In genomic region chr2:240913810-240914644, GRCh38 we compare ENCODE assay signal across 8 cellular contexts. TPM values are rescaled to one million over a fixed set of nuclear protein-coding genes. Genes with fewer than 3 reads are reported as not detected.
DNase-seq lines count a peak whose midpoint lies in the region; ATAC-seq and TF ChIP-seq lines count a peak whose summit lies in the region.

No MANE protein-coding gene starts in this region.

- H2AFZ ChIP-seq in OCI-LY3 (ENCODE audit: low read depth, low read length) = no peak overlapping the region; the same call in 1 of the 2 replicates

- H3K9ac ChIP-seq in OCI-LY3 (ENCODE audit: low read length) = no peak overlapping the region

- intact Hi-C loops in natural killer cell (cut with micrococcal nuclease) = no loop called here
- intact Hi-C loops in posterior cingulate gyrus (cut with DNase I) = no loop called here
- intact Hi-C loops in upper lobe of right lung (cut with DNase I) = no loop called here

- no peak overlapping the region for H3K4me3 Mint-ChIP-seq in natural killer cell
- H3K4me3 Mint-ChIP-seq in natural killer cell treated with Interleukin-12 subunit alpha and Interleukin-12 subunit beta and Interleukin-15 and Interleukin-18, amount 100 ng/mL, for 72 hours = no peak overlapping the region

- H3K27me3 Mint-ChIP-seq in natural killer cell (ENCODE audit: low read depth in 2 of 2) = peaks cover 0 to 6% of the 10 kb centered on the region in 2 donors
- peaks cover 0 to 8% of the 10 kb centered on the region in 2 donors for H3K27me3 Mint-ChIP-seq in natural killer cell treated with Interleukin-12 subunit alpha and Interleukin-12 subunit beta and Interleukin-15 and Interleukin-18, amount 100 ng/mL, for 72 hours

- H3K4me1 ChIP-seq in OCI-LY3 (ENCODE audit: low read length) (peaks cover 5% of the 10 kb centered on the region), foreskin keratinocyte (no peaks in the 10 kb centered on the region), upper lobe of right lung (peaks cover 30% of the 10 kb centered on the region)

- TF ChIP-seq CTCF in natural killer cell (IDR thresholded peaks at IDR 0.05) = peak; percentile 56
- peak; percentile 77 for TF ChIP-seq CTCF in OCI-LY3 (IDR thresholded peaks at IDR 0.05; ENCODE audit: low read depth, low read length)
- TF ChIP-seq CTCF in foreskin keratinocyte (conservative IDR thresholded peaks at IDR 0.05) = peak; percentile 73
- TF ChIP-seq CTCF in upper lobe of right lung (IDR thresholded peaks at IDR 0.05) = peak; percentile 92

- ATAC-seq in natural killer cell = peak in 1 of 3 donors; percentile 60
- no peak for ATAC-seq in natural killer cell treated with Interleukin-12 subunit alpha and Interleukin-12 subunit beta and Interleukin-15 and Interleukin-18, amount 100 ng/mL, for 72 hours
- no peak for ATAC-seq in foreskin keratinocyte
- ATAC-seq in upper lobe of right lung = peak; percentile 68
- ATAC-seq in GM18511 (IDR thresholded peaks at IDR 0.05; ENCODE audit: unreplicated experiment) = no peak

- no peaks in the 10 kb centered on the region for H3K9me3 Mint-ChIP-seq in natural killer cell
- H3K9me3 Mint-ChIP-seq in natural killer cell treated with Interleukin-12 subunit alpha and Interleukin-12 subunit beta and Interleukin-15 and Interleukin-18, amount 100 ng/mL, for 72 hours = no peaks in the 10 kb centered on the region

- no peaks in the 10 kb centered on the region for H3K9me3 ChIP-seq in OCI-LY3 (ENCODE audit: insufficient read depth, low read length)
- no peaks in the 10 kb centered on the region for H3K9me3 ChIP-seq in upper lobe of right lung

- peak overlapping the region; percentile 68 for H3K4me2 ChIP-seq in OCI-LY3 (ENCODE audit: low read length)

- H3K27me3 ChIP-seq in OCI-LY3 (ENCODE audit: low read depth, low read length) (0 out of 2 replicates have a peak, but pooled peaks cover 2% of the 10 kb centered on the region), foreskin keratinocyte (peaks cover 38% of the 10 kb centered on the region), upper lobe of right lung (peaks cover 11% of the 10 kb centered on the region)

- H3K4me3 ChIP-seq in OCI-LY3 (ENCODE audit: low read length) = peak overlapping the region; percentile 58
- H3K4me3 ChIP-seq in upper lobe of right lung = no peak overlapping the region

- H3K79me2 ChIP-seq in OCI-LY3 (ENCODE audit: low read length) = no peaks in the 10 kb centered on the region

- H4K20me1 ChIP-seq in OCI-LY3 (ENCODE audit: insufficient read depth, low read length) = no peaks in the 10 kb centered on the region

- DNase-seq in natural killer cell = peak; percentile 42
- no peak for DNase-seq in natural killer cell treated with Interleukin-12 subunit alpha and Interleukin-12 subunit beta and Interleukin-15 and Interleukin-18, amount 100 ng/mL, for 72 hours (ENCODE audit: low spot score)
- peak; percentile 28 to 49 for DNase-seq in activated T-helper 1 cell treated with anti-CD3 and anti-CD28 coated beads, Interleukin-2, amount 50 U/mL, for 16 hours (ENCODE audit: low read depth in 1 of 2, low spot score in 1 of 2)
- no peak for DNase-seq in foreskin keratinocyte
- DNase-seq in posterior cingulate gyrus = peak in 9 of 10 donors; percentile 36 to 91 (median 60)
- DNase-seq in upper lobe of right lung = peak; percentile 81

- H3K36me3 ChIP-seq in OCI-LY3 (replicated peaks; ENCODE audit: low read depth, low read length) (no peaks in the 10 kb centered on the region), upper lobe of right lung (no peaks in the 10 kb centered on the region)

- H3K36me3 Mint-ChIP-seq in natural killer cell = no peaks in the 10 kb centered on the region
- no peaks in the 10 kb centered on the region for H3K36me3 Mint-ChIP-seq in natural killer cell treated with Interleukin-12 subunit alpha and Interleukin-12 subunit beta and Interleukin-15 and Interleukin-18, amount 100 ng/mL, for 72 hours

- no peak overlapping the region for H3K27ac Mint-ChIP-seq in natural killer cell
- H3K27ac Mint-ChIP-seq in natural killer cell treated with Interleukin-12 subunit alpha and Interleukin-12 subunit beta and Interleukin-15 and Interleukin-18, amount 100 ng/mL, for 72 hours = no peak overlapping the region

- H3K4me1 Mint-ChIP-seq in natural killer cell = no peaks in the 10 kb centered on the region
- H3K4me1 Mint-ChIP-seq in natural killer cell treated with Interleukin-12 subunit alpha and Interleukin-12 subunit beta and Interleukin-15 and Interleukin-18, amount 100 ng/mL, for 72 hours (ENCODE audit: low read depth in 2 of 2) = no peaks in the 10 kb centered on the region

- H3K27ac ChIP-seq in OCI-LY3 (ENCODE audit: low read length) (no peak overlapping the region), foreskin keratinocyte (no peak overlapping the region), upper lobe of right lung (peak overlapping the region; percentile 72)

RNA-seq across cellular contexts. Expression of gene CROCC2, which starts 7.9 kb away (rescaled TPM):
- total RNA-seq in natural killer cell (under 1 TPM in 1 of 3 donors, not detected in 2; 0.14 TPM), foreskin keratinocyte (not detected in 2 replicates), upper lobe of right lung (0.26 TPM)
- total RNA-seq in natural killer cell treated with Interleukin-12 subunit alpha and Interleukin-12 subunit beta and Interleukin-15 and Interleukin-18, amount 100 ng/mL, for 72 hours = not detected
- polyA plus RNA-seq in foreskin keratinocyte = not detected in 2 replicates

RNA-seq across cellular contexts. Expression of gene MAB21L4, which starts 18.1 kb away (rescaled TPM):
- total RNA-seq in natural killer cell = not detected
- not detected for total RNA-seq in natural killer cell treated with Interleukin-12 subunit alpha and Interleukin-12 subunit beta and Interleukin-15 and Interleukin-18, amount 100 ng/mL, for 72 hours
- total RNA-seq in foreskin keratinocyte = 0.14 and 0.17 TPM in 2 replicates
- 0.08 and 0.12 TPM in 2 replicates for polyA plus RNA-seq in foreskin keratinocyte
- total RNA-seq in upper lobe of right lung = 22.2 TPM

RNA-seq across cellular contexts. Expression of gene AGXT, which starts 45.4 kb away (rescaled TPM):
- not detected for total RNA-seq in natural killer cell
- not detected for total RNA-seq in natural killer cell treated with Interleukin-12 subunit alpha and Interleukin-12 subunit beta and Interleukin-15 and Interleukin-18, amount 100 ng/mL, for 72 hours
- not detected in 2 replicates for total RNA-seq in foreskin keratinocyte
- polyA plus RNA-seq in foreskin keratinocyte = not detected in 2 replicates
- not detected for total RNA-seq in upper lobe of right lung

Comparison
In these comparisons a context has a peak if more than half of its experiments do, and no peak if none do; other contexts are left out.
1. DNase-seq: peak in natural killer cell (single experiment), activated T-helper 1 cell treated with anti-CD3 and anti-CD28 coated beads, Interleukin-2, amount 50 U/mL, for 16 hours (2 of 2), posterior cingulate gyrus (9 of 10) and upper lobe of right lung (single experiment); none in natural killer cell treated with Interleukin-12 subunit alpha and Interleukin-12 subunit beta and Interleukin-15 and Interleukin-18, amount 100 ng/mL, for 72 hours (single experiment) and foreskin keratinocyte (0 of 2).
2. RNA of gene MAB21L4, which starts 18.1 kb away (total RNA-seq): 22.2 TPM in upper lobe of right lung (single experiment); 0.14 to 0.17 TPM in foreskin keratinocyte, not detected in natural killer cell and not detected in natural killer cell treated with Interleukin-12 subunit alpha and Interleukin-12 subunit beta and Interleukin-15 and Interleukin-18, amount 100 ng/mL, for 72 hours; every median in the first group is over 10 times any median in the second.
3. Peak in every context shown above with its lines, with median percentiles within 50 percentile points of each other: CTCF ChIP-seq.